In genomic region chr4:146292508-146292907, GRCh38 we compare ENCODE assay signal across 28 cellular contexts.
"Had no signal": no experiment of that assay in that cellular context is flagged by ENCODE, and none has a peak within 500 bp of the region (broad histone marks: within the 10 kb centered on the region; RNA-seq: fewer than 3 reads in every experiment).

No MANE protein-coding gene starts in this region.

- H3K4me1 ChIP-seq: colonic mucosa, esophagus muscularis mucosa, esophagus squamous epithelium, foreskin keratinocyte, gastrocnemius medialis, gastroesophageal sphincter had no signal

- H3K27ac ChIP-seq: colonic mucosa, coronary artery, dorsolateral prefrontal cortex, epithelial cell of prostate, esophagus muscularis mucosa, esophagus squamous epithelium, foreskin keratinocyte, gastrocnemius medialis, gastroesophageal sphincter, heart left ventricle, heart right ventricle had no signal

- H3K9me3 ChIP-seq: colonic mucosa, esophagus muscularis mucosa, esophagus squamous epithelium, gastrocnemius medialis, gastroesophageal sphincter, heart left ventricle, heart right ventricle had no signal

- H3K36me3 ChIP-seq: colonic mucosa, gastrocnemius medialis had no signal

- ATAC-seq: effector memory CD8-positive, alpha-beta T cell; esophagus mucosa; foreskin keratinocyte; gastrocnemius medialis; gastroesophageal sphincter; heart left ventricle; heart right ventricle had no signal

- H3K27me3 ChIP-seq: colonic mucosa, dorsolateral prefrontal cortex, esophagus muscularis mucosa, esophagus squamous epithelium, foreskin keratinocyte, gastrocnemius medialis, gastroesophageal sphincter, heart left ventricle, heart right ventricle had no signal

- DNase-seq: colonic mucosa; cortex of kidney; dermis blood vessel endothelial cell; dorsolateral prefrontal cortex; effector CD4-positive, alpha-beta T cell; effector CD8-positive, alpha-beta T cell; effector memory CD4-positive, alpha-beta T cell; effector memory CD8-positive, alpha-beta T cell; endodermal cell; erythroblast; esophagus squamous epithelium; foreskin fibroblast; foreskin keratinocyte; foreskin melanocyte; gastrocnemius medialis; glutamatergic neuron; head of caudate nucleus; heart left ventricle; heart right ventricle had no signal

- H3K4me3 ChIP-seq: colonic mucosa, coronary artery, dorsolateral prefrontal cortex, esophagus muscularis mucosa, esophagus squamous epithelium, gastrocnemius medialis, gastroesophageal sphincter, heart left ventricle, heart right ventricle had no signal

- FAIRE-seq: colon, endometrium, endothelial cell of umbilical vein, frontal cortex had no signal
